ENCODE assay signal across 18 cellular contexts in genomic region chr9:138009016-138009415, GRCh38.
DNase-seq lines count a peak whose midpoint lies in the region; ATAC-seq and TF ChIP-seq lines count a peak whose summit lies in the region.
"Had no signal": no experiment of that assay in that cellular context is flagged by ENCODE, and none has a peak within 500 bp of the region (broad histone marks: within the 10 kb centered on the region; RNA-seq: fewer than 3 reads in every experiment).

No MANE protein-coding gene starts in this region.

- no peak overlapping the region for H2BK120ac ChIP-seq in neuronal stem cell (ENCODE audit: low read depth, low read length)

- no peaks in the 10 kb centered on the region for H3K27me3 ChIP-seq in right atrium auricular region
- H3K27me3 ChIP-seq in neuronal stem cell (ENCODE audit: control insufficient read depth in 3 of 3, insufficient read depth in 3 of 3, low read depth in 1 of 3, low read length in 3 of 3), result no peaks in the 10 kb centered on the region
- H3K27me3 ChIP-seq: Peyer's patch, SJCRH30 had no signal

- ATAC-seq in Right ventricle myocardium superior (ENCODE audit: poor library complexity), result no peak
- ATAC-seq: A549, HCT116 had no signal

- no peak overlapping the region for H4K91ac ChIP-seq in neuronal stem cell (ENCODE audit: low read depth, low read length, poor library complexity)

- H3K36me3 Mint-ChIP-seq in T-helper 2 cell treated with Interferon-gamma antibody and Interleukin-4, amounts not matched to agents 5 μg/mL and 100 μg/mL, for 36 hours (ENCODE audit: low read depth), result no peaks in the 10 kb centered on the region

- no peak overlapping the region for H3K4me3 Mint-ChIP-seq in T-helper 2 cell treated with Interferon-gamma antibody and Interleukin-4, amounts not matched to agents 5 μg/mL and 100 μg/mL, for 36 hours
- H3K4me3 Mint-ChIP-seq: B cell had no signal

- no peak overlapping the region for H2AK5ac ChIP-seq in neuronal stem cell (ENCODE audit: low read depth, low read length)

- WGBS in neuronal stem cell (ENCODE audit: extremely low coverage in 2 of 2, insufficient read length in 2 of 2, insufficient replicate concordance in 1 of 2), 2 donors, result no CpG with 5 or more reads among the region's 13 CpGs

- H3K27ac ChIP-seq in right atrium auricular region, result no peak overlapping the region
- no peak overlapping the region for H3K27ac ChIP-seq in coronary artery
- no peak overlapping the region for H3K27ac ChIP-seq in neuronal stem cell (replicated peaks; ENCODE audit: low read length)
- H3K27ac ChIP-seq: A549, Peyer's patch, SJCRH30 had no signal

- H3K4ac ChIP-seq in neuronal stem cell (ENCODE audit: low read length), result no peak overlapping the region

- H3K9me3 ChIP-seq in right atrium auricular region (no peaks in the 10 kb centered on the region), neuronal stem cell (replicated peaks in 1 of 2; ENCODE audit: control insufficient read depth in 2 of 2, insufficient read depth in 1 of 2, low read depth in 1 of 2, low read length in 2 of 2) (peaks cover 0 to 8% of the 10 kb centered on the region in 2 donors)
- H3K9me3 ChIP-seq: A549, Peyer's patch, SJCRH30 had no signal

- H3K18ac ChIP-seq in neuronal stem cell (ENCODE audit: low read length), result no peak overlapping the region

- peak overlapping the region; percentile 72 for H3K9ac ChIP-seq in neuronal stem cell (ENCODE audit: low read depth, low read length, poor library complexity)

- intact Hi-C loops in Right ventricle myocardium superior (cut with DNase I), result no loop called here

- H3K36me3 ChIP-seq in right atrium auricular region (no peaks in the 10 kb centered on the region), neuronal stem cell (replicated peaks in 1 of 2; ENCODE audit: control insufficient read depth in 2 of 2, insufficient read depth in 2 of 2, low read length in 2 of 2) (no peaks in the 10 kb centered on the region)
- H3K36me3 ChIP-seq: Peyer's patch, SJCRH30 had no signal

- no peak overlapping the region for H3K4me3 ChIP-seq in right atrium auricular region
- no peak overlapping the region for H3K4me3 ChIP-seq in coronary artery
- no peak overlapping the region for H3K4me3 ChIP-seq in neuronal stem cell (ENCODE audit: low read length in 2 of 2)
- H3K4me3 ChIP-seq: A549, Peyer's patch, SJCRH30 had no signal

- no peak overlapping the region for H3K27ac Mint-ChIP-seq in T-helper 2 cell treated with Interferon-gamma antibody and Interleukin-4, amounts not matched to agents 5 μg/mL and 100 μg/mL, for 36 hours
- H3K27ac Mint-ChIP-seq: B cell had no signal

- no peak overlapping the region for H2AFZ ChIP-seq in neuronal stem cell (ENCODE audit: low read length)

- peak overlapping the region; percentile 39 for H3K23ac ChIP-seq in neuronal stem cell (ENCODE audit: low read depth, low read length, poor library complexity)

- H3K27me3 Mint-ChIP-seq in T-helper 2 cell treated with Interferon-gamma antibody and Interleukin-4, amounts not matched to agents 5 μg/mL and 100 μg/mL, for 36 hours (ENCODE audit: low read depth), result no peaks in the 10 kb centered on the region

- no peak overlapping the region for H3K4me2 ChIP-seq in neuronal stem cell (ENCODE audit: insufficient read depth, low read length, poor library complexity, severe bottlenecking)
- H3K4me2 ChIP-seq: A549 had no signal

- peak overlapping the region; percentile 74 for H4K8ac ChIP-seq in neuronal stem cell (ENCODE audit: low read depth, low read length)

- no peak overlapping the region for H3K14ac ChIP-seq in neuronal stem cell (ENCODE audit: low read length)

- H3K4me1 ChIP-seq in right atrium auricular region (no peaks in the 10 kb centered on the region), neuronal stem cell (ENCODE audit: control insufficient read depth in 2 of 2, insufficient read depth in 1 of 2, low read depth in 1 of 2, low read length in 2 of 2) (no peaks in the 10 kb centered on the region)
- H3K4me1 ChIP-seq: A549, Peyer's patch had no signal

- no peak overlapping the region for H2BK12ac ChIP-seq in neuronal stem cell (ENCODE audit: low read length)

- H2BK5ac ChIP-seq in neuronal stem cell (ENCODE audit: low read length), result peak overlapping the region; percentile 58

- H3K79me1 ChIP-seq in neuronal stem cell (ENCODE audit: low read depth, low read length), result no peaks in the 10 kb centered on the region

- no peaks in the 10 kb centered on the region for H3K4me1 Mint-ChIP-seq in T-helper 2 cell treated with Interferon-gamma antibody and Interleukin-4, amounts not matched to agents 5 μg/mL and 100 μg/mL, for 36 hours (ENCODE audit: low read depth)
- H3K4me1 Mint-ChIP-seq: B cell had no signal

- no peak overlapping the region for H2BK15ac ChIP-seq in neuronal stem cell (ENCODE audit: low read length)

- DNase-seq in right atrium auricular region (ENCODE audit: low spot score) (peak; percentile 34), Right ventricle myocardium superior (no peak), coronary artery (ENCODE audit: low spot score) (peak; percentile 49), neuronal stem cell (ENCODE audit: low spot score) (no peak), NCI-H1417 (lab: John Stamatoyannopoulos, UW) (no peak)
- DNase-seq in T-helper 2 cell treated with Interferon-gamma antibody and Interleukin-4, amounts not matched to agents 5 μg/mL and 100 μg/mL, for 36 hours (ENCODE audit: low spot score), result no peak
- no peak for DNase-seq in activated CD4-positive, alpha-beta T cell treated with anti-CD3 and anti-CD28 coated beads for 4 hours
- DNase-seq: GF-D8, GOT3, Kasumi-1, NCI-H1694 treated with DMSO at 0.1 percent for 48 hours, NCI-H446, NCI-H526, SJCRH30 had no signal

- TF ChIP-seq CTCF in right atrium auricular region (IDR thresholded peaks at IDR 0.05), result no peak
- TF ChIP-seq CTCF in coronary artery (IDR thresholded peaks at IDR 0.05), result no peak

- no peaks in the 10 kb centered on the region for H3K9me3 Mint-ChIP-seq in T-helper 2 cell treated with Interferon-gamma antibody and Interleukin-4, amounts not matched to agents 5 μg/mL and 100 μg/mL, for 36 hours

Comparison
In these comparisons a context has a peak if more than half of its experiments do, and no peak if none do; other contexts are left out.
1. DNase-seq: peak in right atrium auricular region (single experiment) and coronary artery (single experiment); none in Right ventricle myocardium superior (single experiment), neuronal stem cell (single experiment), T-helper 2 cell treated with Interferon-gamma antibody and Interleukin-4, amounts not matched to agents 5 μg/mL and 100 μg/mL, for 36 hours (single experiment), activated CD4-positive, alpha-beta T cell treated with anti-CD3 and anti-CD28 coated beads for 4 hours (0 of 2) and NCI-H1417 (0 of 3).